ENCODE assay signal across 30 cellular contexts in the genomic region with DNA sequence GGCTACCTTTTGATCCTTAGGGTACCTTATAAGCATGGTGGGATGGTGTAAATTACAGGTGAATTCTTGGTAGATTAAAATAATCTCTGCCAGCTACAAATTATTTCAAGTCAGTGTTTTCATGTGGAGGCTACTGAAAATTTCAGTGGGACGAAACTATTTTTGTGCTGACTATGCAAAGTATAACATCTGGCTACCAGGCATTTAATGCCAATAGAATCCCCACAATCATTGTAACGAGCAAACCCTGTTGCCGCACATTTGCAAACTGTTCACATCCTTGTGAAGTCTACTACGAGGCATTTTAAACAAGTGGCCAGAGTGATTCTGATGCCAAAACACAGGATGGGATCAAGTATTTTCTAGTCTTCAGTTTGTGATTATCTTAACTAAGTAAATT. TPM values are rescaled to one million over a fixed set of nuclear protein-coding genes. Genes with fewer than 3 reads are reported as not detected.
"Had no signal": no experiment of that assay in that cellular context is flagged by ENCODE, and none has a peak within 500 bp of the region (broad histone marks: within the 10 kb centered on the region; RNA-seq: fewer than 3 reads in every experiment).

No MANE protein-coding gene starts in this region.

- H3K36me3 ChIP-seq: uterus had no signal

- H3K9me3 ChIP-seq: esophagus muscularis mucosa, heart right ventricle, left lung, suprapubic skin, transverse colon, upper lobe of right lung, uterus had no signal

- DNase-seq: dermis blood vessel endothelial cell; effector memory CD4-positive, alpha-beta T cell; foreskin melanocyte; glutamatergic neuron; heart right ventricle; hippocampal formation; left cardiac atrium; left lung; mesenchymal stem cell; midbrain; naive thymus-derived CD4-positive, alpha-beta T cell; stimulated activated CD4-positive, alpha-beta T cell treated with anti-CD3 and anti-CD28 coated beads, Interleukin-12 subunit alpha, Interleukin-12 subunit beta, amount 100 ng/mL, for 4 hours; stimulated activated CD4-positive, alpha-beta T cell treated with anti-CD3 and anti-CD28 coated beads, Interleukin-1b, Interleukin-23, amount 100 ng/mL, for 48 hours; stimulated activated CD4-positive, alpha-beta T cell treated with anti-CD3 and anti-CD28 coated beads, Interleukin-4, amount 100 ng/mL, for 1 hour; stimulated activated CD8-positive, alpha-beta memory T cell treated with anti-CD3 and anti-CD28 coated beads, Interleukin-4, amount 100 ng/mL, for 48 hours; stimulated activated naive CD4-positive, alpha-beta T cell; stimulated activated naive CD8-positive, alpha-beta T cell treated with anti-CD3 and anti-CD28 coated beads, Interleukin-15, amount 100 ng/mL, for 72 hours; transverse colon; upper lobe of right lung; uterus had no signal

- H3K9me3 Mint-ChIP-seq: naive thymus-derived CD4-positive, alpha-beta T cell; nephron; neural progenitor cell; stimulated activated naive CD8-positive, alpha-beta T cell treated with anti-CD3 and anti-CD28 coated beads, Interleukin-15, amount 100 ng/mL, for 72 hours had no signal

- H3K4me1 ChIP-seq: esophagus muscularis mucosa, left lung, neural progenitor cell, parathyroid adenoma, suprapubic skin, transverse colon, upper lobe of right lung, uterus had no signal

- H3K27me3 ChIP-seq: esophagus muscularis mucosa, heart right ventricle, left lung, neural progenitor cell, suprapubic skin, transverse colon, upper lobe of right lung, uterus had no signal

- H3K27ac Mint-ChIP-seq: nephron; neural progenitor cell; progenitor cell of endocrine pancreas; stimulated activated naive CD8-positive, alpha-beta T cell treated with anti-CD3 and anti-CD28 coated beads, Interleukin-15, amount 100 ng/mL, for 72 hours had no signal

- H3K4me2 ChIP-seq: neural progenitor cell, smooth muscle cell had no signal

- H3K4me3 Mint-ChIP-seq: naive thymus-derived CD4-positive, alpha-beta T cell; nephron; neural progenitor cell; stimulated activated naive CD8-positive, alpha-beta T cell treated with anti-CD3 and anti-CD28 coated beads, Interleukin-15, amount 100 ng/mL, for 72 hours had no signal

- ATAC-seq: heart right ventricle; left cardiac atrium; left lung; naive thymus-derived CD4-positive, alpha-beta T cell; sciatic nerve; stimulated activated naive CD8-positive, alpha-beta T cell treated with anti-CD3 and anti-CD28 coated beads, Interleukin-15, amount 100 ng/mL, for 72 hours; upper lobe of right lung had no signal

- H3K9ac ChIP-seq: neural progenitor cell, parathyroid adenoma had no signal

- H3K4me3 ChIP-seq: esophagus muscularis mucosa, heart right ventricle, left lung, neural progenitor cell, smooth muscle cell, suprapubic skin, transverse colon, upper lobe of right lung, uterus had no signal

- H3K27me3 Mint-ChIP-seq: naive thymus-derived CD4-positive, alpha-beta T cell; progenitor cell of endocrine pancreas; stimulated activated naive CD8-positive, alpha-beta T cell treated with anti-CD3 and anti-CD28 coated beads, Interleukin-15, amount 100 ng/mL, for 72 hours had no signal

- H3K4me1 Mint-ChIP-seq: nephron; neural progenitor cell; stimulated activated naive CD8-positive, alpha-beta T cell treated with anti-CD3 and anti-CD28 coated beads, Interleukin-15, amount 100 ng/mL, for 72 hours had no signal

- FAIRE-seq: endothelial cell of umbilical vein, islet of Langerhans had no signal

- H2AFZ ChIP-seq: neural progenitor cell, parathyroid adenoma had no signal

- H3K27ac ChIP-seq: esophagus muscularis mucosa, heart right ventricle, left lung, neural progenitor cell, parathyroid adenoma, suprapubic skin, transverse colon, upper lobe of right lung, uterus had no signal

RNA-seq across cellular contexts. Expression of a gene that starts 48.1 kb away (rescaled TPM):
- polyA plus RNA-seq: naive thymus-derived CD4-positive, alpha-beta T cell had no signal
